ENCODE assay signal across 10 cellular contexts in genomic region chr15:80565398-80565797, GRCh38.
"Had no signal": no experiment of that assay in that cellular context is flagged by ENCODE, and none has a peak within 500 bp of the region (broad histone marks: within the 10 kb centered on the region; RNA-seq: fewer than 3 reads in every experiment).

No MANE protein-coding gene starts in this region.

- FAIRE-seq: H1, H54, HepG2 had no signal

- H2AFZ ChIP-seq: GM23248 had no signal

- H3K36me3 Mint-ChIP-seq: IgD-negative memory B cell had no signal

- DNase-seq: GM23248, H9, HCEC 1CT, KBM-7 had no signal

- H3K27ac ChIP-seq: GM23248, HL-60, KMS-11 had no signal

- H3K4me3 ChIP-seq: GM23248 had no signal

- H3K4me2 ChIP-seq: KMS-11 had no signal

- H3K27ac Mint-ChIP-seq: H9, IgD-negative memory B cell had no signal

- H3K4me3 Mint-ChIP-seq: H9, IgD-negative memory B cell had no signal

- H3K9ac ChIP-seq: GM23248, KMS-11 had no signal

- ATAC-seq: HepG2 had no signal

- H3K9me3 Mint-ChIP-seq: H9 had no signal
